17 cellular contexts compared by ENCODE assay signal in genomic region chr6:166784691-166785090, GRCh38.
DNase-seq lines count a peak whose midpoint lies in the region; ATAC-seq and TF ChIP-seq lines count a peak whose summit lies in the region.
"Had no signal": no experiment of that assay in that cellular context is flagged by ENCODE, and none has a peak within 500 bp of the region (broad histone marks: within the 10 kb centered on the region; RNA-seq: fewer than 3 reads in every experiment).

No MANE protein-coding gene starts in this region.

- ATAC-seq in IMR-90 (ENCODE audit: low read depth): no peak
- ATAC-seq: A549; CD8-positive, alpha-beta T cell had no signal

- H3K27ac ChIP-seq in GM23248: no peak overlapping the region
- H3K27ac ChIP-seq in IMR-90 (ENCODE audit: insufficient read depth, low read length): no peak overlapping the region
- no peak overlapping the region for H3K27ac ChIP-seq in OCI-LY7 (ENCODE audit: low read depth, low read length, poor library complexity, severe bottlenecking)
- H3K27ac ChIP-seq: A549 had no signal

- no peak overlapping the region for H3K14ac ChIP-seq in IMR-90 (replicated peaks; ENCODE audit: low read depth, low read length)

- H3K27ac Mint-ChIP-seq in MCF 10A (ENCODE audit: low read depth, unreplicated experiment): no peak overlapping the region
- H3K27ac Mint-ChIP-seq: CD14-positive monocyte; CD8-positive, alpha-beta T cell; HFFc6 had no signal

- no peak overlapping the region for H2BK20ac ChIP-seq in IMR-90 (ENCODE audit: low read depth, low read length)

- H3K4me2 ChIP-seq in GM23248 (ENCODE audit: unreplicated experiment) (no peak overlapping the region), IMR-90 (ENCODE audit: low read depth, low read length) (no peak overlapping the region), OCI-LY7 (ENCODE audit: low read length) (no peak overlapping the region)
- H3K4me2 ChIP-seq: A549 had no signal

- H2BK5ac ChIP-seq in IMR-90 (ENCODE audit: low read depth, low read length, poor library complexity, severe bottlenecking): no peak overlapping the region

- H3K36me3 ChIP-seq in GM23248 (ENCODE audit: low read depth) (no peaks in the 10 kb centered on the region), IMR-90 (ENCODE audit: control insufficient read depth, insufficient read depth, low read length) (no peaks in the 10 kb centered on the region), OCI-LY7 (ENCODE audit: insufficient read depth, low read length) (no peaks in the 10 kb centered on the region)

- no peaks in the 10 kb centered on the region for H3K9me2 ChIP-seq in GM23248 (ENCODE audit: insufficient read depth)
- H3K9me2 ChIP-seq in OCI-LY7 (ENCODE audit: insufficient read depth, low read length): no peaks in the 10 kb centered on the region

- H3K9me3 Mint-ChIP-seq in MCF 10A (ENCODE audit: unreplicated experiment): no peaks in the 10 kb centered on the region
- H3K9me3 Mint-ChIP-seq: CD8-positive, alpha-beta T cell; HFFc6 had no signal

- CTCF ChIA-PET in IMR-90 (lab: Yijun Ruan, JAX) (interaction anchor here (1.6 to 2.4 kb wide), 2 partner anchors 10 to 205 kb away, joined by 5 to 14 read pairs; no protein-coding TSS in a partner anchor), OCI-LY7 (lab: Charles Lee; ENCODE audit: unreplicated experiment) (interaction anchor here (0.9 kb wide), 1 partner anchor 204 kb away, joined by 4 read pairs; no protein-coding TSS in a partner anchor), MCF 10A (lab: Yijun Ruan, JAX) (interaction anchor here (0.7 to 1.7 kb wide), 4 partner anchors 11 to 487 kb away, joined by 3 to 15 read pairs (median 4); no protein-coding TSS in a partner anchor)

- intact Hi-C loops in IMR-90 (cut with micrococcal nuclease) (loop anchor here (5.0 kb wide), 1 partner anchor 358 kb away; no protein-coding TSS in a partner anchor), OCI-LY7 (cut with micrococcal nuclease; ENCODE audit: unreplicated experiment) (no loop called here), MCF 10A (cut with micrococcal nuclease) (no loop called here)

- H3F3A ChIP-seq in GM23248 (ENCODE audit: insufficient read depth): no peaks in the 10 kb centered on the region

- H3K9me1 ChIP-seq in IMR-90 (ENCODE audit: insufficient read depth, low read length): no peaks in the 10 kb centered on the region

- POLR2A ChIA-PET in IMR-90 (lab: Charles Lee; ENCODE audit: unreplicated experiment): no interaction called here
- POLR2A ChIA-PET in OCI-LY7 (lab: Charles Lee): interaction anchor here (0.6 kb wide), 1 partner anchor 175 kb away, joined by 5 read pairs; no protein-coding TSS in a partner anchor
- POLR2A ChIA-PET in MCF 10A (lab: Yijun Ruan, JAX): interaction anchor here (1.2 to 1.4 kb wide), 2 partner anchors 9 to 16 kb away, joined by 4 read pairs; no protein-coding TSS in a partner anchor

- WGBS in GM23248 (ENCODE audit: low coverage in 1 of 2, low lambda C conversion rate in 2 of 2, missing lambda C conversion rate in 2 of 2), 2 experiments: 40 to 43% methylated on average over 7 of the region's 7 CpGs
- 71% methylated on average over 1 of the region's 7 CpGs; no CpG with 5 or more reads in 1 of the 2 experiments for WGBS in IMR-90 (ENCODE audit: extremely low coverage in 2 of 2, insufficient read length in 1 of 2), 2 experiments

- H3K36me3 Mint-ChIP-seq in MCF 10A (ENCODE audit: insufficient read depth, unreplicated experiment): no peaks in the 10 kb centered on the region
- H3K36me3 Mint-ChIP-seq: CD14-positive monocyte; CD8-positive, alpha-beta T cell had no signal

- H3K27me3 ChIP-seq in GM23248 (replicated peaks; ENCODE audit: insufficient read depth): no peaks in the 10 kb centered on the region
- H3K27me3 ChIP-seq in IMR-90 (ENCODE audit: control insufficient read depth, insufficient read depth, low read length): peaks cover 2% of the 10 kb centered on the region; the same call in 1 of the 2 replicates

- H3K4me3 ChIP-seq in GM23248 (no peak overlapping the region), IMR-90 (ENCODE audit: insufficient read depth, low read depth, low read length) (no peak overlapping the region), OCI-LY7 (ENCODE audit: low read depth, low read length, poor library complexity, severe bottlenecking) (no peak overlapping the region)
- H3K4me3 ChIP-seq: A549 had no signal

- H4K8ac ChIP-seq in IMR-90 (ENCODE audit: low read depth in 2 of 2, low read length in 2 of 2): no peak overlapping the region

- H3K4me1 ChIP-seq in GM23248 (ENCODE audit: insufficient read depth) (no peaks in the 10 kb centered on the region), IMR-90 (ENCODE audit: control insufficient read depth, insufficient read depth, low read length) (no peaks in the 10 kb centered on the region), OCI-LY7 (ENCODE audit: insufficient read depth, low read length, poor library complexity, severe bottlenecking) (no peaks in the 10 kb centered on the region)
- H3K4me1 ChIP-seq: A549 had no signal

- no peak overlapping the region for H3K4me3 Mint-ChIP-seq in MCF 10A (ENCODE audit: unreplicated experiment)
- H3K4me3 Mint-ChIP-seq: CD14-positive monocyte; CD8-positive, alpha-beta T cell; HFFc6 had no signal

- H4K91ac ChIP-seq in IMR-90 (ENCODE audit: insufficient read depth, low read depth, low read length): no peak overlapping the region

- no peak overlapping the region for H2AK9ac ChIP-seq in IMR-90 (replicated peaks; ENCODE audit: low read depth, low read length, poor library complexity)

- peaks cover 3% of the 10 kb centered on the region for H3K27me3 Mint-ChIP-seq in MCF 10A (ENCODE audit: insufficient read depth, unreplicated experiment)

- H3K9ac ChIP-seq in GM23248 (no peak overlapping the region), IMR-90 (ENCODE audit: low read depth, low read length) (no peak overlapping the region)

- no peak for TF ChIP-seq POLR2A in IMR-90 (IDR thresholded peaks at IDR 0.05; ENCODE audit: low read depth, low read length)

- H4K20me1 ChIP-seq in GM23248 (ENCODE audit: insufficient read depth) (no peaks in the 10 kb centered on the region), IMR-90 (ENCODE audit: insufficient read depth, low read length) (no peaks in the 10 kb centered on the region), OCI-LY7 (ENCODE audit: insufficient read depth, low read length) (no peaks in the 10 kb centered on the region)

- H2BK15ac ChIP-seq in IMR-90 (ENCODE audit: low read depth, low read length): no peak overlapping the region

- H2AK5ac ChIP-seq in IMR-90 (ENCODE audit: low read depth, low read length): no peak overlapping the region

- BruUV-seq in IMR-90 (replicated peaks; lab: Mats Ljungman, UMichigan) (no TSS peak), OCI-LY7 (replicated peaks; lab: Mats Ljungman, UMichigan) (no TSS peak), MCF 10A (replicated peaks; lab: Mats Ljungman, UMichigan) (no TSS peak)

- no peak overlapping the region for H3K18ac ChIP-seq in IMR-90 (ENCODE audit: low read depth, low read length)

- 0 out of 2 replicates have a peak overlapping the region, but pooled peaks have one; percentile 21 for H2AFZ ChIP-seq in GM23248
- H2AFZ ChIP-seq in IMR-90 (replicated peaks; ENCODE audit: low read length, poor library complexity): no peak overlapping the region
- H2AFZ ChIP-seq in OCI-LY7 (ENCODE audit: low read length): no peak overlapping the region

- no peak overlapping the region for H3K56ac ChIP-seq in IMR-90 (ENCODE audit: extremely low read depth, insufficient read depth, low read length)

- no peak for TF ChIP-seq RAD21 in IMR-90 (IDR thresholded peaks at IDR 0.05; ENCODE audit: low read length)

- no peak overlapping the region for H3K4ac ChIP-seq in IMR-90 (ENCODE audit: low read depth, low read length)

- dilution Hi-C loops in IMR-90 (cut with HindIII; ENCODE audit: low sequenced_read_pairs, unreplicated experiment): no loop called here

- H4K5ac ChIP-seq in IMR-90 (ENCODE audit: low read depth, low read length): no peak overlapping the region

- DNase-seq in GM23248 (peak; percentile 64), IMR-90 (peak; percentile 4), ecto neural progenitor cell (ENCODE audit: low spot score) (peak; percentile 12), kidney tubule cell (ENCODE audit: low spot score) (peak; percentile 61), NCI-H187 (lab: John Stamatoyannopoulos, UW) (no peak), activated gamma-delta T cell (lab: John Stamatoyannopoulos, UW) (no peak), OCI-LY7 (ENCODE audit: low spot score) (no peak), MCF 10A (ENCODE audit: unreplicated experiment) (no peak)
- DNase-seq: CD8-positive, alpha-beta T cell; COR-L47; DMS153; DMS79 treated with DMSO at 0.1 percent for 48 hours; EL; HCEC 1CT; HFFc6 had no signal

- in situ Hi-C loops in GM23248 (cut with MboI): no loop called here
- in situ Hi-C loops in IMR-90 (cut with MboI; ENCODE audit: low sequenced_read_pairs): loop anchor here (5.0 kb wide), 1 partner anchor 208 kb away; no protein-coding TSS in a partner anchor

- no peak overlapping the region for H3K23ac ChIP-seq in IMR-90 (ENCODE audit: low read depth, low read length)

- no peaks in the 10 kb centered on the region for H3K4me1 Mint-ChIP-seq in MCF 10A (ENCODE audit: insufficient read depth, unreplicated experiment)
- H3K4me1 Mint-ChIP-seq: CD14-positive monocyte had no signal

- H3K79me1 ChIP-seq in IMR-90 (ENCODE audit: low read depth in 1 of 2, low read length in 2 of 2): no peaks in the 10 kb centered on the region

- no peak for TF ChIP-seq CTCF in IMR-90 (conservative IDR thresholded peaks at IDR 0.05; ENCODE audit: low read depth, low read length)
- TF ChIP-seq CTCF in OCI-LY7 (conservative IDR thresholded peaks at IDR 0.05; ENCODE audit: low read length): no peak
- no peak for TF ChIP-seq CTCF in MCF 10A (IDR thresholded peaks at IDR 0.05; ENCODE audit: unreplicated experiment)

- H3K9me3 ChIP-seq in GM23248 (ENCODE audit: low read depth) (no peaks in the 10 kb centered on the region), IMR-90 (ENCODE audit: control insufficient read depth, insufficient read depth, low read length) (no peaks in the 10 kb centered on the region), OCI-LY7 (ENCODE audit: low read length) (no peaks in the 10 kb centered on the region)
- H3K9me3 ChIP-seq: A549 had no signal

- no peak overlapping the region for H2BK120ac ChIP-seq in IMR-90 (ENCODE audit: low read depth, low read length)

- no peaks in the 10 kb centered on the region for H3K79me2 ChIP-seq in GM23248 (ENCODE audit: insufficient read depth)
- H3K79me2 ChIP-seq in OCI-LY7 (ENCODE audit: insufficient read depth, low read depth, low read length): no peaks in the 10 kb centered on the region

TF ChIP-seq in IMR-90, 13 proteins besides CTCF, POLR2A, EP300 and RAD21 (continues in another document):
- TF ChIP-seq ELK1 (IDR thresholded peaks at IDR 0.05; ENCODE audit: borderline replicate concordance, low read depth, low read length) (no peak), FOS (IDR thresholded peaks at IDR 0.05; ENCODE audit: low read depth, low read length) (no peak)

Comparison
In these comparisons a context has a peak if more than half of its experiments do, and no peak if none do; other contexts are left out.
1. DNase-seq: peak in GM23248 (single experiment), IMR-90 (single experiment), ecto neural progenitor cell (single experiment) and kidney tubule cell (single experiment); none in NCI-H187 (0 of 2), activated gamma-delta T cell (single experiment), OCI-LY7 (single experiment) and MCF 10A (single experiment).